ENCODE assay signal across 1 cellular context in genomic region chr5:132237141-132237540, GRCh38.
TF ChIP-seq lines count a peak whose summit lies in the region.

No MANE protein-coding gene starts in this region.

TF ChIP-seq in GM23338, 12 proteins besides CTCF, POLR2A, EP300 and RAD21 (continued from another document):
- no peak for TF ChIP-seq ETS1 (IDR thresholded peaks at IDR 0.05)
- TF ChIP-seq ZNF114 (CRISPR knock-in tag; IDR thresholded peaks at IDR 0.05), result no peak
- no peak for TF ChIP-seq CREB1 (CRISPR knock-in tag; IDR thresholded peaks at IDR 0.05; ENCODE audit: low read depth)
- no peak for TF ChIP-seq NANOG (IDR thresholded peaks at IDR 0.05; ENCODE audit: borderline replicate concordance)
- no peak for TF ChIP-seq EZH2phosphoT487 (IDR thresholded peaks at IDR 0.05; ENCODE audit: unreplicated experiment)
- TF ChIP-seq STAT1 (IDR thresholded peaks at IDR 0.05; ENCODE audit: unreplicated experiment), result no peak
- TF ChIP-seq ZNF462 (CRISPR knock-in tag; IDR thresholded peaks at IDR 0.05), result no peak
